ENCODE assay signal across 8 cellular contexts in genomic region chr4:17810260-17811077, GRCh38. TPM values are rescaled to one million over a fixed set of nuclear protein-coding genes. Genes with fewer than 3 reads are reported as not detected.
DNase-seq lines count a peak whose midpoint lies in the region; ATAC-seq and TF ChIP-seq lines count a peak whose summit lies in the region.

Gene DCAF16, minus strand, starts transcription at chr4:17810757. Its CDS starts 6,616 bp downstream, at chr4:17804141.
Gene NCAPG, plus strand, starts transcription at chr4:17810979. Its CDS starts 99 bp downstream, at chr4:17811078.

- H3K4me3 ChIP-seq in KMS-11 (IDR thresholded peaks at IDR 0.05; ENCODE audit: insufficient read depth, low read depth, low read length) (peak within 1 kb of the TSS; percentile 12), Peyer's patch (peak within 1 kb of the TSS; percentile 67 to 85 (median 79)), esophagus (ENCODE audit: low read depth in 1 of 2, low read length in 2 of 2) (peak within 1 kb of the TSS; percentile 88 to 94), mucosa of stomach (ENCODE audit: low read length) (peak within 1 kb of the TSS; percentile 85)

- ATAC-seq in GM21737 (IDR thresholded peaks at IDR 0.05; ENCODE audit: unreplicated experiment): peak; percentile 90

- TF ChIP-seq CTCF in KMS-11 (conservative IDR thresholded peaks at IDR 0.05; ENCODE audit: low read depth, low read length): no peak
- TF ChIP-seq CTCF in Peyer's patch (IDR thresholded peaks at IDR 0.05): no peak

- peaks cover 18% of the 10 kb centered on the region for H4K20me1 ChIP-seq in KMS-11 (ENCODE audit: insufficient read depth)

- 0% methylated on average over 69 of the region's 69 CpGs for WGBS in esophagus, 2 donors

- H3K9ac ChIP-seq in KMS-11 (peak within 1 kb of the TSS; percentile 90), mucosa of stomach (ENCODE audit: low read length) (peak within 1 kb of the TSS; percentile 99)

- peak within 1 kb of the TSS; percentile 80 for H3K4me2 ChIP-seq in KMS-11

- H3K9me3 ChIP-seq in Peyer's patch (no peaks in the 10 kb centered on the region), esophagus (ENCODE audit: control insufficient read depth in 2 of 2, insufficient read depth in 1 of 2, low read depth in 1 of 2, low read length in 1 of 2) (no peaks in the 10 kb centered on the region), mucosa of stomach (ENCODE audit: control insufficient read depth, low read length) (no peaks in the 10 kb centered on the region)

- H2AFZ ChIP-seq in KMS-11 (ENCODE audit: low read depth): peak within 1 kb of the TSS; percentile 47

- peaks cover 5% of the 10 kb centered on the region; the same call in 1 of the 2 replicates for H3K36me3 ChIP-seq in KMS-11 (ENCODE audit: insufficient read depth)
- H3K36me3 ChIP-seq in Peyer's patch: no peaks in the 10 kb centered on the region
- H3K36me3 ChIP-seq in esophagus (ENCODE audit: control insufficient read depth in 2 of 2, insufficient read depth in 2 of 2, low read length in 1 of 2): no peaks in the 10 kb centered on the region
- H3K36me3 ChIP-seq in mucosa of stomach (ENCODE audit: control insufficient read depth, insufficient read depth, low read length): no peaks in the 10 kb centered on the region

- peaks cover 93% of the 10 kb centered on the region for H3K79me2 ChIP-seq in KMS-11 (ENCODE audit: insufficient read depth, low read depth)

- H3K27ac ChIP-seq in KMS-11: peak within 1 kb of the TSS; percentile 94
- peak within 1 kb of the TSS; percentile 88 to 98 (median 94) for H3K27ac ChIP-seq in Peyer's patch
- H3K27ac ChIP-seq in esophagus (ENCODE audit: low read depth in 2 of 2, low read length in 1 of 2): peak within 1 kb of the TSS; percentile 95 to 98

- H3K4me1 ChIP-seq in KMS-11 (ENCODE audit: low read depth, poor library complexity, severe bottlenecking): peaks cover 48% of the 10 kb centered on the region
- H3K4me1 ChIP-seq in Peyer's patch: peaks cover 0 to 41% (median 15%) of the 10 kb centered on the region in 4 donors
- peaks cover 2 to 4% of the 10 kb centered on the region in 2 donors for H3K4me1 ChIP-seq in esophagus (ENCODE audit: control insufficient read depth in 2 of 2, insufficient read depth in 2 of 2, low read length in 1 of 2)
- H3K4me1 ChIP-seq in mucosa of stomach (ENCODE audit: control insufficient read depth, insufficient read depth, low read length): peaks cover 6% of the 10 kb centered on the region

- peak; percentile 91 to 97 for TF ChIP-seq POLR2A in Peyer's patch (IDR thresholded peaks at IDR 0.05)

- H3K27me3 ChIP-seq in KMS-11 (ENCODE audit: insufficient read depth, low read depth) (no peaks in the 10 kb centered on the region), Peyer's patch (no peaks in the 10 kb centered on the region), esophagus (ENCODE audit: control insufficient read depth in 1 of 2, insufficient read depth in 2 of 2, low read length in 2 of 2) (no peaks in the 10 kb centered on the region), mucosa of stomach (ENCODE audit: control insufficient read depth, insufficient read depth, low read length) (no peaks in the 10 kb centered on the region)

- DNase-seq in DMS53 treated with DMSO at 0.1 percent for 48 hours (lab: John Stamatoyannopoulos, UW; ENCODE audit: unreplicated experiment): peak; percentile 99
- peak; percentile 97 to 100 (median 99) for DNase-seq in Peyer's patch
- DNase-seq in activated T-cell treated with anti-CD3 and anti-CD28 coated beads, Interleukin-2, amount 50 U/mL, for 48 hours: peak; percentile 99
- peak; percentile 98 to 99 for DNase-seq in stimulated activated CD8-positive, alpha-beta memory T cell treated with anti-CD3 and anti-CD28 coated beads, Interleukin-7, amount 100 ng/mL, for 1 hour (ENCODE audit: low read depth in 2 of 2)

RNA-seq across cellular contexts. Expression of gene DCAF16, which starts in this region (rescaled TPM):
- 10 to 100 TPM; 15.1 to 21.7 (median 20.9) TPM for total RNA-seq in Peyer's patch
- 1 to 10 TPM; 6.5 to 7.3 TPM for polyA plus RNA-seq in esophagus

RNA-seq across cellular contexts. Expression of gene NCAPG, which starts in this region (rescaled TPM):
- total RNA-seq in Peyer's patch: 10 to 100 TPM in 1 of 4 donors, 1 to 10 TPM in 3; 3.3 to 21.5 (median 3.5) TPM
- 1 to 10 TPM; 5.6 to 7.0 TPM for polyA plus RNA-seq in esophagus

Comparison
In these comparisons a context has a peak if more than half of its experiments do, and no peak if none do; other contexts are left out.
1. Peak in every context shown above with its lines: DNase-seq, ATAC-seq, H3K4me3 ChIP-seq and H3K27ac ChIP-seq.
2. H3K4me3 ChIP-seq: peak in every context shown above with its lines; median percentile 91 in esophagus; 85 in mucosa of stomach; 79 in Peyer's patch; 12 in KMS-11.